ENCODE assay signal across 11 cellular contexts in genomic region chr15:23305921-23306320, GRCh38. TPM values are rescaled to one million over a fixed set of nuclear protein-coding genes. Genes with fewer than 3 reads are reported as not detected.
DNase-seq lines count a peak whose midpoint lies in the region; ATAC-seq, FAIRE-seq and TF ChIP-seq lines count a peak whose summit lies in the region.
"Not testable (repeated sequence)": the region's sequence is repeated elsewhere in the genome, so short reads cannot be mapped to it uniquely, and the experiment has no call there.
"Had no signal": no experiment of that assay in that cellular context is flagged by ENCODE, and none has a peak within 500 bp of the region (broad histone marks: within the 10 kb centered on the region; RNA-seq: fewer than 3 reads in every experiment).

No MANE protein-coding gene starts in this region.

- not testable (repeated sequence) for H3K4me1 ChIP-seq in DND-41 (ENCODE audit: insufficient read depth, low read length); kidney (ENCODE audit: control insufficient read depth in 1 of 2, insufficient read depth in 1 of 2, low read depth in 1 of 2, low read length in 2 of 2)

- H3K4me3 ChIP-seq in DND-41 (ENCODE audit: low read depth in 1 of 2, low read length in 2 of 2): peak overlapping the region in 1 of 2 experiments; percentile 41; a peak in 1 of 4 replicates
- H3K4me3 ChIP-seq in NB4 (ENCODE audit: low read depth, low read length): peak overlapping the region; percentile 75
- not testable (repeated sequence) for H3K4me3 ChIP-seq in kidney (ENCODE audit: low read length in 2 of 2)

- POLR2A ChIA-PET in WTC11 (lab: Charles Lee): not testable (repeated sequence)

- H3K4me1 Mint-ChIP-seq in WTC11: not testable (repeated sequence)
- H3K4me1 Mint-ChIP-seq in activated T-helper 1 cell treated with anti-CD3 and anti-CD28 coated beads, Interleukin-12 subunit alpha, Interleukin-12 subunit beta, Interleukin-2, Interleukin-4 antibody, amounts not matched to agents 30 ng/mL and 10 ng/mL and 1 ng/mL, durations not matched to agents 14 hours and 24 hours and 36 hours (ENCODE audit: low read depth): peaks cover 23% of the 10 kb centered on the region
- H3K4me1 Mint-ChIP-seq in brain: peaks cover 40% of the 10 kb centered on the region

- TF ChIP-seq CTCF in DND-41 (IDR thresholded peaks at IDR 0.05; ENCODE audit: borderline replicate concordance, extremely low read depth, low read length, poor library complexity, severe bottlenecking); NB4 (IDR thresholded peaks at IDR 0.05; ENCODE audit: low read depth, low read length); WTC11 (IDR thresholded peaks at IDR 0.05); brain (conservative IDR thresholded peaks at IDR 0.05); kidney (IDR thresholded peaks at IDR 0.05; ENCODE audit: borderline replicate concordance, extremely low read depth, insufficient read depth): not testable (repeated sequence)

- peak overlapping the region; percentile 51; the same call in 1 of the 2 replicates for H3K4me2 ChIP-seq in DND-41 (ENCODE audit: insufficient read depth, low read length)

- not testable (repeated sequence) for H3K9me3 ChIP-seq in DND-41 (ENCODE audit: insufficient read depth, low read length, severe bottlenecking); kidney (ENCODE audit: control insufficient read depth in 1 of 2, low read length in 2 of 2)

- peak overlapping the region; percentile 5; the same call in 1 of the 2 replicates for H3K4me3 Mint-ChIP-seq in WTC11
- H3K4me3 Mint-ChIP-seq in activated T-helper 1 cell treated with anti-CD3 and anti-CD28 coated beads, Interleukin-12 subunit alpha, Interleukin-12 subunit beta, Interleukin-2, Interleukin-4 antibody, amounts not matched to agents 30 ng/mL and 10 ng/mL and 1 ng/mL, durations not matched to agents 14 hours and 24 hours and 36 hours: peak overlapping the region; percentile 24
- peak overlapping the region; percentile 75 to 97 (median 82) for H3K4me3 Mint-ChIP-seq in brain

- not testable (repeated sequence) for H4K20me1 ChIP-seq in DND-41 (ENCODE audit: insufficient read depth, low read length)

- not testable (repeated sequence) for DNase-seq in DND-41; NB4 (ENCODE audit: low read depth); WTC11 (ENCODE audit: low spot score); activated T-helper 1 cell treated with anti-CD3 and anti-CD28 coated beads, Interleukin-12 subunit alpha, Interleukin-12 subunit beta, Interleukin-2, Interleukin-4 antibody, amounts not matched to agents 30 ng/mL and 10 ng/mL and 1 ng/mL, durations not matched to agents 14 hours and 24 hours and 36 hours (ENCODE audit: low spot score)
- peak; percentile 28 for DNase-seq in kidney
- peak; percentile 36 for DNase-seq in posterior vena cava (ENCODE audit: low spot score)

- H3K27me3 Mint-ChIP-seq in WTC11 (ENCODE audit: low read depth); activated T-helper 1 cell treated with anti-CD3 and anti-CD28 coated beads, Interleukin-12 subunit alpha, Interleukin-12 subunit beta, Interleukin-2, Interleukin-4 antibody, amounts not matched to agents 30 ng/mL and 10 ng/mL and 1 ng/mL, durations not matched to agents 14 hours and 24 hours and 36 hours (ENCODE audit: insufficient read depth); brain: not testable (repeated sequence)

- CTCF ChIA-PET in WTC11 (lab: Charles Lee): not testable (repeated sequence)

- TF ChIP-seq POLR2A in NB4 (IDR thresholded peaks at IDR 0.05; ENCODE audit: extremely low read depth, insufficient read length): not testable (repeated sequence)

- intact Hi-C loops in activated T-helper 1 cell treated with anti-CD3 and anti-CD28 coated beads, Interleukin-12 subunit alpha, Interleukin-12 subunit beta, Interleukin-2, Interleukin-4 antibody, amounts not matched to agents 30 ng/mL and 10 ng/mL and 1 ng/mL, durations not matched to agents 14 hours and 24 hours and 36 hours (cut with micrococcal nuclease); kidney (cut with DNase I); posterior vena cava (cut with DNase I): not testable (repeated sequence)

- H2AFZ ChIP-seq in DND-41 (ENCODE audit: low read depth, low read length): not testable (repeated sequence)

- peaks cover 24% of the 10 kb centered on the region for H3K79me2 ChIP-seq in DND-41 (ENCODE audit: insufficient read depth, low read length)

- FAIRE-seq in kidney (lab: Jason Lieb, UNC): not testable (repeated sequence)

- H3K36me3 Mint-ChIP-seq in WTC11 (peaks cover 47% of the 10 kb centered on the region), brain (peaks cover 45% of the 10 kb centered on the region)
- peaks cover 21% of the 10 kb centered on the region for H3K36me3 Mint-ChIP-seq in activated T-helper 1 cell treated with anti-CD3 and anti-CD28 coated beads, Interleukin-12 subunit alpha, Interleukin-12 subunit beta, Interleukin-2, Interleukin-4 antibody, amounts not matched to agents 30 ng/mL and 10 ng/mL and 1 ng/mL, durations not matched to agents 14 hours and 24 hours and 36 hours (ENCODE audit: low read depth)

- H3K27ac ChIP-seq in DND-41 (ENCODE audit: low read length); kidney (ENCODE audit: low read depth in 2 of 2, low read length in 2 of 2): not testable (repeated sequence)

- not testable (repeated sequence) for H3K27me3 ChIP-seq in DND-41 (ENCODE audit: insufficient read depth, low read length, poor library complexity)

- H3K9ac ChIP-seq in DND-41 (ENCODE audit: low read depth, low read length); kidney (ENCODE audit: low read length in 2 of 2): not testable (repeated sequence)

- ATAC-seq in DND-41 (ENCODE audit: insufficient read depth, low read depth); WTC11: not testable (repeated sequence)

- peak overlapping the region; percentile 4; the same call in 1 of the 2 replicates for H3K27ac Mint-ChIP-seq in WTC11
- H3K27ac Mint-ChIP-seq in activated T-helper 1 cell treated with anti-CD3 and anti-CD28 coated beads, Interleukin-12 subunit alpha, Interleukin-12 subunit beta, Interleukin-2, Interleukin-4 antibody, amounts not matched to agents 30 ng/mL and 10 ng/mL and 1 ng/mL, durations not matched to agents 14 hours and 24 hours and 36 hours: not testable (repeated sequence)
- H3K27ac Mint-ChIP-seq in brain: peak overlapping the region in 4 of 5 experiments; percentile 6 to 60 (median 42)

- not testable (repeated sequence) for H3K9me3 Mint-ChIP-seq in WTC11; activated T-helper 1 cell treated with anti-CD3 and anti-CD28 coated beads, Interleukin-12 subunit alpha, Interleukin-12 subunit beta, Interleukin-2, Interleukin-4 antibody, amounts not matched to agents 30 ng/mL and 10 ng/mL and 1 ng/mL, durations not matched to agents 14 hours and 24 hours and 36 hours; brain

- H3K36me3 ChIP-seq in DND-41 (ENCODE audit: insufficient read depth, low read length); kidney (ENCODE audit: control insufficient read depth in 1 of 2, insufficient read depth in 2 of 2, low read length in 2 of 2): not testable (repeated sequence)

RNA-seq across cellular contexts. Expression of gene GOLGA6L26, which starts 28.1 kb away (rescaled TPM):
- total RNA-seq in WTC11 (2021) (not detected in 3 replicates), kidney (not detected), posterior vena cava (not detected)
- not detected in 2 replicates for total RNA-seq in activated T-helper 1 cell treated with anti-CD3 and anti-CD28 coated beads, Interleukin-12 subunit alpha, Interleukin-12 subunit beta, Interleukin-2, Interleukin-4 antibody, amounts not matched to agents 30 ng/mL and 10 ng/mL and 1 ng/mL, durations not matched to agents 14 hours and 24 hours and 36 hours
- polyA plus RNA-seq in brain (ENCODE audit: insufficient read depth, low read depth, low replicate concordance) (not detected), kidney (ENCODE audit: insufficient read depth, low read depth, low replicate concordance) (not detected)
- total RNA-seq: Calu3, GM23248, HT-29, SJSA1 had no signal
- polyA plus RNA-seq: GM23248 had no signal

RNA-seq across cellular contexts. Expression of gene GOLGA8S, which starts 48.6 kb away (rescaled TPM):
- total RNA-seq in WTC11 (2021): 0.16 to 0.23 TPM (median 0.22 TPM) in 3 replicates
- total RNA-seq in activated T-helper 1 cell treated with anti-CD3 and anti-CD28 coated beads, Interleukin-12 subunit alpha, Interleukin-12 subunit beta, Interleukin-2, Interleukin-4 antibody, amounts not matched to agents 30 ng/mL and 10 ng/mL and 1 ng/mL, durations not matched to agents 14 hours and 24 hours and 36 hours: 0.08 and 0.15 TPM in 2 replicates
- not detected for polyA plus RNA-seq in brain (ENCODE audit: insufficient read depth, low read depth, low replicate concordance)
- total RNA-seq in kidney: 0.60 TPM
- polyA plus RNA-seq in kidney (ENCODE audit: insufficient read depth, low read depth, low replicate concordance): 0.13 TPM
- total RNA-seq in posterior vena cava: under 1 TPM; 0.38 to 0.60 TPM
- total RNA-seq: HT-29 had no signal
- polyA plus RNA-seq: GM23248 had no signal

Comparison
In these comparisons a context has a peak if more than half of its experiments do, and no peak if none do; other contexts are left out.
1. H3K4me3 Mint-ChIP-seq: peak in every context shown above with its lines; median percentile 82 in brain; 24 in activated T-helper 1 cell treated with anti-CD3 and anti-CD28 coated beads, Interleukin-12 subunit alpha, Interleukin-12 subunit beta, Interleukin-2, Interleukin-4 antibody, amounts not matched to agents 30 ng/mL and 10 ng/mL and 1 ng/mL, durations not matched to agents 14 hours and 24 hours and 36 hours; 5 in WTC11.